1 cellular context compared by ENCODE assay signal in genomic region chr2:66428986-66429612, GRCh38.
TF ChIP-seq lines count a peak whose summit lies in the region.

No MANE protein-coding gene starts in this region.

TF ChIP-seq in HepG2, 621 proteins besides CTCF, POLR2A, EP300 and RAD21 (continued from another document):
- TF ChIP-seq PATZ1 (CRISPR knock-in tag; IDR thresholded peaks at IDR 0.05) (peak; percentile 47; the same call in 1 of the 2 replicates), ELF3 (CRISPR knock-in tag; IDR thresholded peaks at IDR 0.05) (peak; percentile 46; the same call in 1 of the 2 replicates), SRSF9 (IDR thresholded peaks at IDR 0.05; ENCODE audit: borderline replicate concordance, insufficient read depth, low read depth, low read length, poor library complexity, severe bottlenecking) (no peak), HMGXB4 (CRISPR knock-in tag; IDR thresholded peaks at IDR 0.05; ENCODE audit: borderline replicate concordance in 1 of 2, low read depth in 1 of 2) (peak in 1 of 2 experiments; percentile 36; a peak in 1 of 4 replicates), ZBTB25 (CRISPR knock-in tag; IDR thresholded peaks at IDR 0.05) (0 out of 2 replicates have a peak, but pooled peaks have one; percentile 28), IRF2 (CRISPR knock-in tag; IDR thresholded peaks at IDR 0.05) (0 out of 2 replicates have a peak, but pooled peaks have one; percentile 19), GATAD1 (CRISPR knock-in tag; IDR thresholded peaks at IDR 0.05) (0 out of 2 replicates have a peak, but pooled peaks have one; percentile 26), CREB1 (IDR thresholded peaks at IDR 0.05) (no peak), CREB1 (CRISPR knock-in tag; IDR thresholded peaks at IDR 0.05) (peak; percentile 28; the same call in 1 of the 2 replicates), STAG1 (CRISPR knock-in tag; IDR thresholded peaks at IDR 0.05) (peak; percentile 88), FOXP1 (IDR thresholded peaks at IDR 0.05) (no peak), FOXP1 (CRISPR knock-in tag; IDR thresholded peaks at IDR 0.05) (no peak), ZNF614 (CRISPR knock-in tag; IDR thresholded peaks at IDR 0.05; ENCODE audit: borderline replicate concordance) (0 out of 2 replicates have a peak, but pooled peaks have one; percentile 25), SMC3 (IDR thresholded peaks at IDR 0.05; ENCODE audit: low read length) (peak; percentile 79)
